In the genomic region with DNA sequence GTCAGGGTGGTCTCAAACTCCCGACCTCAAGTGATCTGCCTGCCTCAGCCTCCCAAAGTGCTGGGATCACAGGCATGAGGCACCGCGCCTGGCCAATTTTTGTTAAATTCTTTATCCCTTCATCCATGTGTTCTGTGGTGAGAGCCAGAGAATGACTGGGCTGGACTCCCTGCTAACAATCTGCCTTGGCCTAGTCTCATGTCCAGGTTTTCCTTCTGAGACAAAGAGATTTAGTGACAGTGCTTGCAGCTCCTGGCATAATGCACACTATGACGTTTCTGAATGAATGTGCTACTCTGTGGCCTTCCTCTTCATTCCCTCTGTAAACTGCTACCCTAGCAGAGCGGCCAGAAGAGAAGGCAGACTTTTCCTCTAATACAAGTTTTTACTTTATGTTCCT, we compare ENCODE assay signal across 18 cellular contexts.
"Had no signal": no experiment of that assay in that cellular context is flagged by ENCODE, and none has a peak within 500 bp of the region (broad histone marks: within the 10 kb centered on the region; RNA-seq: fewer than 3 reads in every experiment).

No MANE protein-coding gene starts in this region.

- H3K9me3 ChIP-seq: ascending aorta, sigmoid colon had no signal

- H3K36me3 ChIP-seq: ascending aorta, sigmoid colon had no signal

- H3K4me3 ChIP-seq: ascending aorta, coronary artery, sigmoid colon had no signal

- DNase-seq: activated CD4-positive, alpha-beta T cell treated with anti-CD3 and anti-CD28 coated beads for 36 hours; activated CD8-positive, alpha-beta memory T cell treated with anti-CD3 and anti-CD28 coated beads, Interleukin-2, amount 50 U/mL, for 4 hours; activated CD8-positive, alpha-beta T cell treated with anti-CD3 and anti-CD28 coated beads for 36 hours; activated naive CD4-positive, alpha-beta T cell; activated naive CD8-positive, alpha-beta T cell treated with anti-CD3 and anti-CD28 coated beads, Interleukin-2, amount 50 U/mL, for 24 hours; caudate nucleus; effector CD4-positive, alpha-beta T cell; immature natural killer cell; mammary epithelial cell; sigmoid colon; stimulated activated CD4-positive, alpha-beta T cell treated with anti-CD3 and anti-CD28 coated beads, Interleukin-2, amount 100 ng/mL, for 48 hours; stimulated activated CD8-positive, alpha-beta memory T cell treated with anti-CD3 and anti-CD28 coated beads, Interleukin-4, amount 100 ng/mL, for 48 hours; stimulated activated naive CD8-positive, alpha-beta T cell treated with anti-CD3 and anti-CD28 coated beads, Interleukin-15, Interleukin-2, amounts not matched to agents 100 U/mL and 50 U/mL, for 24 hours; T-helper 9 cell had no signal

- H3K27me3 ChIP-seq: ascending aorta, sigmoid colon had no signal

- H3K27ac ChIP-seq: ascending aorta, coronary artery, sigmoid colon, VCaP had no signal

- H3K4me1 ChIP-seq: ascending aorta had no signal

- ATAC-seq: activated CD4-positive, alpha-beta T cell treated with anti-CD3 and anti-CD28 coated beads for 36 hours; activated CD8-positive, alpha-beta T cell treated with anti-CD3 and anti-CD28 coated beads for 36 hours; activated naive CD8-positive, alpha-beta T cell treated with anti-CD3 and anti-CD28 coated beads, Interleukin-2, amount 50 U/mL, for 24 hours; left lobe of liver; stimulated activated naive CD8-positive, alpha-beta T cell treated with anti-CD3 and anti-CD28 coated beads, Interleukin-15, Interleukin-2, amounts not matched to agents 100 U/mL and 50 U/mL, for 24 hours had no signal
